Comparison of ENCODE assay signal across 29 cellular contexts in the genomic region with DNA sequence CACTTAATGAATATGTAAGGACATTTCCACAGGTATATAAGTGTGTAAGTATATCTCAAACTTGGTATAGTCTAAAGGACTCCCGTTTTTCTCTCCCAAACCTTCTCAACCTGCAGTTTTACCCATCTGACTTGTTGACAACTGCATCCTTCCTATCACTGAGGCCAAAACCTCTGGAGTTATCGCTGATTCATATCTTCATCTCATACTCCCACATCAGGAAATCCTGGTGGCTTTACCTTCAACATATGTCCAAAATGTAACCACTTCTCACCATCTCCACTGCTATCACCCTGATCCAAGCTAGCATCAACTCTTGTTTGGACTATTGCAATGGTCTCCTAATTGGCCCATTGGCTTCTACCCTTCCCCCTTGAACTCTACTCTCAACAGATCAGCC. TPM values are rescaled to one million over a fixed set of nuclear protein-coding genes. Genes with fewer than 3 reads are reported as not detected.
"Had no signal": no experiment of that assay in that cellular context is flagged by ENCODE, and none has a peak within 500 bp of the region (broad histone marks: within the 10 kb centered on the region; RNA-seq: fewer than 3 reads in every experiment).

No MANE protein-coding gene starts in this region.

- DNase-seq: islet precursor cell; left ventricle myocardium inferior; mesendoderm; naive B cell; natural killer cell; nephron progenitor cell; occipital lobe; psoas muscle; right lobe of liver; stimulated activated CD4-positive, alpha-beta T cell treated with anti-CD3 and anti-CD28 coated beads, Interleukin-1b, Interleukin-23, amount 100 ng/mL, for 48 hours; stimulated activated CD4-positive, alpha-beta T cell treated with anti-CD3 and anti-CD28 coated beads, Interleukin-2, amount 100 ng/mL, for 48 hours; stimulated activated CD4-positive, alpha-beta T cell treated with anti-CD3 and anti-CD28 coated beads, Interleukin-4, amount 100 ng/mL, for 4 hours; stimulated activated CD8-positive, alpha-beta memory T cell treated with anti-CD3 and anti-CD28 coated beads, Interleukin-4, amount 100 ng/mL, for 48 hours; stimulated activated naive B cell treated with anti-CD40 and anti-IgM and Interleukin-4, amounts not matched to agents 10 μg/mL and 1 μg/mL and 100 μg/mL, for 72 hours; substantia nigra; uterus had no signal

- ATAC-seq: natural killer cell; psoas muscle; right lobe of liver; stimulated activated naive B cell treated with anti-CD40 and anti-IgM and Interleukin-4, amounts not matched to agents 10 μg/mL and 1 μg/mL and 100 μg/mL, for 72 hours had no signal

- H3K79me2 ChIP-seq: hepatocyte, parathyroid adenoma had no signal

- H3K4me3 Mint-ChIP-seq: mesothelial cell of epicardium; naive B cell; natural killer cell; nephron progenitor cell; neural progenitor cell; stimulated activated naive B cell treated with anti-CD40 and anti-IgM and Interleukin-4, amounts not matched to agents 10 μg/mL and 1 μg/mL and 100 μg/mL, for 72 hours; stimulated activated naive CD8-positive, alpha-beta T cell treated with anti-CD3 and anti-CD28 coated beads, Interleukin-15, Interleukin-2, amounts not matched to agents 100 ng/mL and 50 ng/mL, for 24 hours; type B pancreatic cell had no signal

- H3K36me3 Mint-ChIP-seq: mesothelial cell of epicardium, neural progenitor cell, type B pancreatic cell had no signal

- H2AFZ ChIP-seq: hepatocyte, neural progenitor cell, parathyroid adenoma had no signal

- H3K4me3 ChIP-seq: hepatocyte, left ventricle myocardium inferior, lung, neural progenitor cell, psoas muscle, right lobe of liver, smooth muscle cell, tibial nerve, uterus had no signal

- H3K4me1 Mint-ChIP-seq: mesothelial cell of epicardium had no signal

- H3K4me2 ChIP-seq: hepatocyte, neural progenitor cell, smooth muscle cell had no signal

- H3K27ac ChIP-seq: hepatocyte, left ventricle myocardium inferior, neural progenitor cell, neutrophil, parathyroid adenoma, psoas muscle, right lobe of liver, tibial nerve, uterus had no signal

- H3K4me1 ChIP-seq: left ventricle myocardium inferior, neural progenitor cell, parathyroid adenoma, psoas muscle, right lobe of liver, tibial nerve, uterus had no signal

- H3K27me3 Mint-ChIP-seq: naive B cell; stimulated activated naive B cell treated with anti-CD40 and anti-IgM and Interleukin-4, amounts not matched to agents 10 μg/mL and 1 μg/mL and 100 μg/mL, for 72 hours; stimulated activated naive CD8-positive, alpha-beta T cell treated with anti-CD3 and anti-CD28 coated beads, Interleukin-15, Interleukin-2, amounts not matched to agents 100 ng/mL and 50 ng/mL, for 24 hours had no signal

- H3K9me3 Mint-ChIP-seq: mesothelial cell of epicardium, natural killer cell, nephron progenitor cell, neural progenitor cell, type B pancreatic cell had no signal

- H3K9ac ChIP-seq: neural progenitor cell, parathyroid adenoma had no signal

- H3K27me3 ChIP-seq: hepatocyte, neural progenitor cell, neutrophil, right lobe of liver, tibial nerve, uterus had no signal

- H3K27ac Mint-ChIP-seq: mesothelial cell of epicardium; naive B cell; natural killer cell; nephron progenitor cell; neural progenitor cell; stimulated activated naive B cell treated with anti-CD40 and anti-IgM and Interleukin-4, amounts not matched to agents 10 μg/mL and 1 μg/mL and 100 μg/mL, for 72 hours; stimulated activated naive CD8-positive, alpha-beta T cell treated with anti-CD3 and anti-CD28 coated beads, Interleukin-15, Interleukin-2, amounts not matched to agents 100 ng/mL and 50 ng/mL, for 24 hours; type B pancreatic cell had no signal

RNA-seq across cellular contexts. Expression of a gene that starts 30.4 kb away (rescaled TPM):
- total RNA-seq: hepatocyte, kidney epithelial cell, mesothelial cell of epicardium, occipital lobe, osteocyte, smooth muscle cell, temporal lobe had no signal
- polyA plus RNA-seq: hepatocyte, smooth muscle cell had no signal
